In genomic region chr1:29474845-29475244, GRCh38 we compare ENCODE assay signal across 19 cellular contexts.
A peak's percentile ranks its signal among the peaks of the same experiment; 100 is the strongest.
DNase-seq lines count a peak whose midpoint lies in the region; ATAC-seq, FAIRE-seq and TF ChIP-seq lines count a peak whose summit lies in the region.
"Had no signal": no experiment of that assay in that cellular context is flagged by ENCODE, and none has a peak within 500 bp of the region (broad histone marks: within the 10 kb centered on the region; RNA-seq: fewer than 3 reads in every experiment).

No MANE protein-coding gene starts in this region.

- WGBS in K562 (ENCODE audit: insufficient coverage, low coverage, missing lambda C conversion rate): 1% methylated on average over 4 of the region's 4 CpGs
- 85 to 89% methylated on average over 4 of the region's 4 CpGs for WGBS in endodermal cell (ENCODE audit: insufficient coverage in 1 of 2, insufficient read length in 1 of 2), 2 experiments

- intact Hi-C loops in K562 (cut with micrococcal nuclease) (no loop called here), uterus (cut with DNase I; ENCODE audit: low total_unique reads) (no loop called here)

- CTCF ChIA-PET in K562 (lab: Yijun Ruan, JAX; ENCODE audit: low intra/inter-chr PET ratio): no interaction called here

- no peak overlapping the region for H3K4me2 ChIP-seq in K562 (ENCODE audit: insufficient read depth, low read length)
- H3K4me2 ChIP-seq: GM23338 had no signal

- H3K4me3 Mint-ChIP-seq in endodermal cell (no peak overlapping the region), progenitor cell of endocrine pancreas (ENCODE audit: low read depth) (no peak overlapping the region)
- H3K4me3 Mint-ChIP-seq: CD4-positive, alpha-beta memory T cell; GM23338 had no signal

- H3K9me3 Mint-ChIP-seq in endodermal cell: no peaks in the 10 kb centered on the region
- no peaks in the 10 kb centered on the region for H3K9me3 Mint-ChIP-seq in progenitor cell of endocrine pancreas (ENCODE audit: low read depth)
- H3K9me3 Mint-ChIP-seq: GM23338 had no signal

- H2AFZ ChIP-seq in K562 (ENCODE audit: low read depth, low read length): no peak overlapping the region
- H2AFZ ChIP-seq: GM23338 had no signal

- peak overlapping the region; percentile 40 for H3K27ac Mint-ChIP-seq in endodermal cell
- peak overlapping the region; percentile 91 for H3K27ac Mint-ChIP-seq in progenitor cell of endocrine pancreas
- H3K27ac Mint-ChIP-seq: CD4-positive, alpha-beta memory T cell; GM23338 had no signal

- no peaks in the 10 kb centered on the region for H3K36me3 Mint-ChIP-seq in endodermal cell (ENCODE audit: low read depth)
- H3K36me3 Mint-ChIP-seq in progenitor cell of endocrine pancreas (ENCODE audit: insufficient read depth): no peaks in the 10 kb centered on the region
- H3K36me3 Mint-ChIP-seq: CD4-positive, alpha-beta memory T cell had no signal

- H3K79me2 ChIP-seq in K562 (ENCODE audit: control insufficient read depth, insufficient read depth, low read length): no peaks in the 10 kb centered on the region

- FAIRE-seq in K562 (lab: Jason Lieb, UNC): no peak
- FAIRE-seq: GM12891, GM18507, H54 had no signal

- POLR2A ChIA-PET in K562 (lab: Yijun Ruan, JAX): no interaction called here

- TF ChIP-seq RAD21 in K562 (CRISPR knock-in tag; conservative IDR thresholded peaks at IDR 0.05 in 1 of 2, IDR thresholded peaks at IDR 0.05 in 1 of 2): no peak

- TF ChIP-seq POLR2A in K562 (conservative IDR thresholded peaks at IDR 0.05) (no peak), uterus (IDR thresholded peaks at IDR 0.05) (no peak)

- in situ Hi-C loops in K562 (cut with MboI): no loop called here

- H3K36me3 ChIP-seq in K562 (ENCODE audit: control insufficient read depth, insufficient read depth, low read length) (no peaks in the 10 kb centered on the region), endodermal cell (ENCODE audit: control insufficient read depth, insufficient read depth, low read length) (no peaks in the 10 kb centered on the region), uterus (no peaks in the 10 kb centered on the region)
- H3K36me3 ChIP-seq: HAP-1 had no signal

- H3K9ac ChIP-seq in K562 (ENCODE audit: insufficient read depth in 1 of 2, low read depth in 2 of 2, low read length in 2 of 2) (no peak overlapping the region), endodermal cell (ENCODE audit: extremely low read depth, low read length, poor library complexity, severe bottlenecking) (no peak overlapping the region)

- H3K27me3 ChIP-seq in K562 (ENCODE audit: control insufficient read depth in 2 of 2, insufficient read depth in 2 of 2, low read length in 2 of 2) (peaks cover 5 to 43% of the 10 kb centered on the region in 2 experiments; a peak in 4 of 5 replicates), endodermal cell (ENCODE audit: control insufficient read depth, insufficient read depth, low read length, poor library complexity, severe bottlenecking) (peaks cover 7% of the 10 kb centered on the region), uterus (no peaks in the 10 kb centered on the region)

- no TSS peak for BruUV-seq in K562 (replicated peaks; lab: Mats Ljungman, UMichigan)

- H3K27ac ChIP-seq in K562 (ENCODE audit: extremely low read depth, low read depth, low read length) (no peak overlapping the region), endodermal cell (ENCODE audit: low read depth, low read length) (no peak overlapping the region), uterus (peak overlapping the region; percentile 25 to 71)

- peaks cover 9% of the 10 kb centered on the region; the same call in 1 of the 2 replicates for H4K20me1 ChIP-seq in K562 (replicated peaks; ENCODE audit: control insufficient read depth, insufficient read depth, low read length)

- H3K4me1 ChIP-seq in K562 (replicated peaks in 1 of 2; ENCODE audit: control insufficient read depth in 2 of 2, insufficient read depth in 2 of 2, low read length in 2 of 2) (0 out of 5 replicates have a peak, but pooled peaks cover 0 to 4% of the 10 kb centered on the region in 2 experiments), endodermal cell (ENCODE audit: control insufficient read depth, insufficient read depth, low read length) (peaks cover 34% of the 10 kb centered on the region), uterus (no peaks in the 10 kb centered on the region)
- H3K4me1 ChIP-seq: HAP-1 had no signal

- no peak overlapping the region for H3K4me3 ChIP-seq in K562
- H3K4me3 ChIP-seq in endodermal cell (ENCODE audit: low read length): no peak overlapping the region
- H3K4me3 ChIP-seq in uterus: no peak overlapping the region
- H3K4me3 ChIP-seq: GM23338, HAP-1 had no signal

- no peak for TF ChIP-seq CTCF in K562 (IDR thresholded peaks at IDR 0.05 in 2 of 3, conservative IDR thresholded peaks at IDR 0.05 in 1 of 3; ENCODE audit: insufficient read depth in 2 of 3, low read depth in 1 of 3, low read length in 3 of 3)
- TF ChIP-seq CTCF in endodermal cell (conservative IDR thresholded peaks at IDR 0.05): no peak
- no peak for TF ChIP-seq CTCF in progenitor cell of endocrine pancreas (IDR thresholded peaks at IDR 0.05; ENCODE audit: unreplicated experiment)
- no peak for TF ChIP-seq CTCF in uterus (IDR thresholded peaks at IDR 0.05)

- DNase-seq in K562 (ENCODE audit: extremely low read depth in 1 of 4, low spot score in 3 of 4) (no peak), endodermal cell (no peak), progenitor cell of endocrine pancreas (ENCODE audit: low spot score, unreplicated experiment) (no peak), uterus (no peak)
- no peak for DNase-seq in activated CD4-positive, CD25-positive, alpha-beta regulatory T cell (lab: John Stamatoyannopoulos, UW)
- no peak for DNase-seq in activated CD4-positive, alpha-beta T cell treated with anti-CD3 and anti-CD28 coated beads for 1 hour
- DNase-seq: C1 segment of cervical spinal cord; Calu3; CD4-positive, alpha-beta memory T cell; COR-L47; DMS53; DMS79 treated with DMSO at 0.1 percent for 48 hours; GF-D8 had no signal

- no peak for TF ChIP-seq EP300 in K562 (IDR thresholded peaks at IDR 0.05; ENCODE audit: low read length)

- ATAC-seq in K562: no peak
- ATAC-seq in GM21619 (IDR thresholded peaks at IDR 0.05; ENCODE audit: unreplicated experiment): no peak
- ATAC-seq: GM23338 had no signal

- H3K9me3 ChIP-seq in K562 (replicated peaks; ENCODE audit: control insufficient read depth, insufficient read depth, low read depth, low read length): no peaks in the 10 kb centered on the region
- no peaks in the 10 kb centered on the region for H3K9me3 ChIP-seq in endodermal cell (ENCODE audit: control insufficient read depth, low read length)
- no peaks in the 10 kb centered on the region for H3K9me3 ChIP-seq in uterus
- H3K9me3 ChIP-seq: HAP-1 had no signal

- no peaks in the 10 kb centered on the region for H3K9me1 ChIP-seq in K562 (ENCODE audit: control insufficient read depth, insufficient read depth, low read length)

- H3K4me1 Mint-ChIP-seq in endodermal cell: peaks cover 70% of the 10 kb centered on the region
- H3K4me1 Mint-ChIP-seq in progenitor cell of endocrine pancreas (ENCODE audit: low read depth): peaks cover 62% of the 10 kb centered on the region
- H3K4me1 Mint-ChIP-seq: CD4-positive, alpha-beta memory T cell had no signal

- H3K27me3 Mint-ChIP-seq in endodermal cell (ENCODE audit: insufficient read depth) (peaks cover 14% of the 10 kb centered on the region), progenitor cell of endocrine pancreas (no peaks in the 10 kb centered on the region)

TF ChIP-seq in K562, 482 proteins besides CTCF, POLR2A, EP300 and RAD21:
- TF ChIP-seq ZNF134 (CRISPR knock-in tag; conservative IDR thresholded peaks at IDR 0.05) (peak; percentile 82), NFRKB (IDR thresholded peaks at IDR 0.05; ENCODE audit: low read depth) (no peak)

Comparison
In these comparisons a context has a peak if more than half of its experiments do, and no peak if none do; other contexts are left out.
1. H3K27ac ChIP-seq: peak in uterus (2 of 2); none in K562 (single experiment) and endodermal cell (single experiment).